ENCODE assay signal across 2 cellular contexts in the genomic region with DNA sequence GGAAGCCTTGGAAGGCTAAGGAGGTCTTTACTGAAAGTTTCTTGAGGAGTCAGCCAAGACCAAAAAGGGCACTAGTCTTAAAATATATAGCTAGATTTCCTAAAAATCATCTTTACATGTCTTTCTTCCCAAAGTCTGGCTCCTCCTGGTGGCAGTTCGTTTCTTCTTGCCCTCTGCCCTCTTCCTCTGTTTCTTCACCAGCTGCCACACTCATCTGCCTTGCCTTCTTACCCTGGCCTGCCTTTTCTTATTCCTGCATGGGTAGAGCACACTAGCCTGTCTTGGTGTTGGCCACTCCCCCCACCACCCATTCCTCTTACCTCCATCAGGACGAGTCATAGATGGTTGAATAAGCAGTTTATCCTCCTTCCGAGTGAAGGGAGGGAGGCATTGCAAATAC.
TF ChIP-seq lines count a peak whose summit lies in the region.

No MANE protein-coding gene starts in this region.

TF ChIP-seq in SK-N-SH, 30 proteins besides CTCF, POLR2A, EP300 and RAD21 (continued from another document):
- TF ChIP-seq, protein P1, sequence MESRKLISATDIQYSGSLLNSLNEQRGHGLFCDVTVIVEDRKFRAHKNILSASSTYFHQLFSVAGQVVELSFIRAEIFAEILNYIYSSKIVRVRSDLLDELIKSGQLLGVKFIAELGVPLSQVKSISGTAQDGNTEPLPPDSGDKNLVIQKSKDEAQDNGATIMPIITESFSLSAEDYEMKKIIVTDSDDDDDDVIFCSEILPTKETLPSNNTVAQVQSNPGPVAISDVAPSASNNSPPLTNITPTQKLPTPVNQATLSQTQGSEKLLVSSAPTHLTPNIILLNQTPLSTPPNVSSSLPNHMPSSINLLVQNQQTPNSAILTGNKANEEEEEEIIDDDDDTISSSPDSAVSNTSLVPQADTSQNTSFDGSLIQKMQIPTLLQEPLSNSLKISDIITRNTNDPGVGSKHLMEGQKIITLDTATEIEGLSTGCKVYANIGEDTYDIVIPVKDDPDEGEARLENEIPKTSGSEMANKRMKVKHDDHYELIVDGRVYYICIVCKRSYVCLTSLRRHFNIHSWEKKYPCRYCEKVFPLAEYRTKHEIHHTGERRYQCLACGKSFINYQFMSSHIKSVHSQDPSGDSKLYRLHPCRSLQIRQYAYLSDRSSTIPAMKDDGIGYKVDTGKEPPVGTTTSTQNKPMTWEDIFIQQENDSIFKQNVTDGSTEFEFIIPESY (IDR thresholded peaks at IDR 0.05; ENCODE audit: borderline replicate concordance, low read depth) = no peak
- no peak for TF ChIP-seq POLR2AphosphoS5 (IDR thresholded peaks at IDR 0.05; ENCODE audit: low read depth, low read length)
- no peak for TF ChIP-seq TCF12 (IDR thresholded peaks at IDR 0.05)

TF ChIP-seq in SK-N-SH treated with all-trans-retinoic acid at 6 μM for 48 hours, 23 proteins besides CTCF, POLR2A, EP300 and RAD21 (continued from another document):
- TF ChIP-seq GLIS3 (CRISPR knock-in tag; IDR thresholded peaks at IDR 0.05) (no peak), RARB (CRISPR knock-in tag; IDR thresholded peaks at IDR 0.05) (no peak), ESRRG (CRISPR knock-in tag; IDR thresholded peaks at IDR 0.05) (no peak), CSDC2 (CRISPR knock-in tag; IDR thresholded peaks at IDR 0.05) (no peak), ARNTL (CRISPR knock-in tag; IDR thresholded peaks at IDR 0.05; ENCODE audit: borderline replicate concordance, low read depth) (no peak), ZFP3 (CRISPR knock-in tag; IDR thresholded peaks at IDR 0.05) (no peak), ZC3H10 (CRISPR knock-in tag; IDR thresholded peaks at IDR 0.05) (no peak)
